ENCODE assay signal across 10 cellular contexts in the genomic region with DNA sequence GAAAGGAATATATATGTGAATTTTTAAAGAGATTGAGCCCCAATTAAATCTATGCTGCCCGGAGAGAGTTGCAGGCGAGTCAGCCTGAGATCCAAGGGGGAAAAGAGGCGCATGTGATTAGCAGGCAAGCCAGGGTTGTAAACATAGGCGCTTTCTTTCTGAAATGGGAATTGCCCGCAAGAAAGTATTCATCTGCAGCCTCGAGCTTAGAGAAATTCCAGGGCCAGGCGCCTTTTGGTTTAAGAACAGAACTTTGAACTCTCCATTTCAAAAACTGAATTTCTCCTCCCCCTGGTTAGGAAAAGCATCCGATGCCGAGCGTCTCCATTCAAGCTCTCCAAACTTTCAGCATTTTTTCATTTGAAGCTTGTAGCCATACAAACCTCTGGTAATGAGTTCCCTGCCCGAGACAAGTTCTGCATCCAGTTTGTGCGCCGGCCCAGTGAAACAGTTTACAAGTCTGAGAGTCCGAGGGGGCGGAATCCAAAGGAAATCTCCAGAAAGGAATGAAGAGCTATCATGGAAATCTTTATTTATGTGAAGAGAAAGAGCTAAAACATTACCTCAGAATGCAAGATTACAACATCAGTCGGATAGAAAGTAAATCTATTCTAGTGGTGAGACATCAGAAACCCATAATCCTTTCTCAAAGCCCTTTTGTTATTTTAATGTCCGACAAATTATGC.
DNase-seq lines count a peak whose midpoint lies in the region; ATAC-seq and TF ChIP-seq lines count a peak whose summit lies in the region.
"Had no signal": no experiment of that assay in that cellular context is flagged by ENCODE, and none has a peak within 500 bp of the region (broad histone marks: within the 10 kb centered on the region; RNA-seq: fewer than 3 reads in every experiment).

No MANE protein-coding gene starts in this region.

- intact Hi-C loops in heart left ventricle (cut with DNase I), result no loop called here
- intact Hi-C loops in cardiac septum (cut with DNase I), result no loop called here
- intact Hi-C loops in aorta (cut with DNase I), result no loop called here

- peaks cover 0 to 2% (median 0%) of the 10 kb centered on the region in 12 donors for H3K9me3 ChIP-seq in heart left ventricle
- no peaks in the 10 kb centered on the region for H3K9me3 ChIP-seq in aorta (ENCODE audit: control insufficient read depth, low read length)
- H3K9me3 ChIP-seq: A549 had no signal

- no peaks in the 10 kb centered on the region for H3K27me3 Mint-ChIP-seq in nephron (ENCODE audit: low read depth)

- WGBS in heart left ventricle, 4 donors, result 8 to 16% (median 11%) methylated on average over 17 of the region's 17 CpGs
- WGBS in aorta, 2 donors, result 3% methylated on average over 17 of the region's 17 CpGs

- H3K9me3 Mint-ChIP-seq in nephron, result peaks cover under 1% of the 10 kb centered on the region

- H3K4me3 ChIP-seq in heart left ventricle (peak overlapping the region in 9 of 12 donors; percentile 4 to 49 (median 26)), fibroblast of pulmonary artery (replicated peaks; ENCODE audit: low read depth, low read length) (peak overlapping the region; percentile 31), aorta (ENCODE audit: low read length in 2 of 2) (peak overlapping the region; percentile 41 to 49)
- H3K4me3 ChIP-seq: A549, GM12878 had no signal

- no peak for TF ChIP-seq POLR2A in heart left ventricle (IDR thresholded peaks at IDR 0.05)

- peak overlapping the region; percentile 75 to 84 (median 82) for H3K27ac Mint-ChIP-seq in nephron

- peaks cover 0 to 25% (median 0%) of the 10 kb centered on the region in 9 donors for H3K27me3 ChIP-seq in heart left ventricle
- no peaks in the 10 kb centered on the region for H3K27me3 ChIP-seq in aorta (ENCODE audit: control insufficient read depth in 1 of 2, insufficient read depth in 2 of 2, low read length in 1 of 2)

- ATAC-seq in heart left ventricle (no peak), aorta (ENCODE audit: low FRiP score) (peak; percentile 52), GM19324 (IDR thresholded peaks at IDR 0.05; ENCODE audit: low FRiP score, unreplicated experiment) (no peak)
- ATAC-seq: A549, GM12878 had no signal

- no peak for DNase-seq in heart left ventricle
- no peak for DNase-seq in cardiac septum (ENCODE audit: low spot score)
- DNase-seq in fibroblast of pulmonary artery (ENCODE audit: low read depth), result peak; percentile 9
- peak in 1 of 2 donors; percentile 50 for DNase-seq in aorta
- DNase-seq in NCI-H2171 (lab: John Stamatoyannopoulos, UW), result no peak
- no peak for DNase-seq in NCI-H2029 (lab: John Stamatoyannopoulos, UW)

- peak overlapping the region; percentile 61 to 75 (median 63) for H3K4me3 Mint-ChIP-seq in nephron

- no peak for TF ChIP-seq CTCF in heart left ventricle (IDR thresholded peaks at IDR 0.05)
- TF ChIP-seq CTCF in fibroblast of pulmonary artery (IDR thresholded peaks at IDR 0.05; ENCODE audit: low read length, missing control alignments), result no peak
- TF ChIP-seq CTCF in nephron (IDR thresholded peaks at IDR 0.05; ENCODE audit: unreplicated experiment in 3 of 3), result no peak

- H3K36me3 Mint-ChIP-seq in nephron (ENCODE audit: low read depth), result no peaks in the 10 kb centered on the region

- peaks cover 17% of the 10 kb centered on the region for H3K4me1 Mint-ChIP-seq in nephron

- H3K4me1 ChIP-seq in heart left ventricle (peaks cover 0 to 7% (median 0%) of the 10 kb centered on the region in 12 donors), aorta (ENCODE audit: control insufficient read depth in 1 of 2, insufficient read depth in 2 of 2, low read length in 2 of 2) (no peaks in the 10 kb centered on the region)
- H3K4me1 ChIP-seq: A549 had no signal

- H3K27ac ChIP-seq in heart left ventricle, result peak overlapping the region in 1 of 12 donors; percentile 34
- H3K27ac ChIP-seq in aorta (ENCODE audit: low read depth in 1 of 2, low read length in 2 of 2), result no peak overlapping the region
- H3K27ac ChIP-seq: A549 had no signal

- H3K36me3 ChIP-seq in heart left ventricle (no peaks in the 10 kb centered on the region), aorta (ENCODE audit: control insufficient read depth in 1 of 2, insufficient read depth in 2 of 2, low read length in 1 of 2) (no peaks in the 10 kb centered on the region)
